In the genomic region with DNA sequence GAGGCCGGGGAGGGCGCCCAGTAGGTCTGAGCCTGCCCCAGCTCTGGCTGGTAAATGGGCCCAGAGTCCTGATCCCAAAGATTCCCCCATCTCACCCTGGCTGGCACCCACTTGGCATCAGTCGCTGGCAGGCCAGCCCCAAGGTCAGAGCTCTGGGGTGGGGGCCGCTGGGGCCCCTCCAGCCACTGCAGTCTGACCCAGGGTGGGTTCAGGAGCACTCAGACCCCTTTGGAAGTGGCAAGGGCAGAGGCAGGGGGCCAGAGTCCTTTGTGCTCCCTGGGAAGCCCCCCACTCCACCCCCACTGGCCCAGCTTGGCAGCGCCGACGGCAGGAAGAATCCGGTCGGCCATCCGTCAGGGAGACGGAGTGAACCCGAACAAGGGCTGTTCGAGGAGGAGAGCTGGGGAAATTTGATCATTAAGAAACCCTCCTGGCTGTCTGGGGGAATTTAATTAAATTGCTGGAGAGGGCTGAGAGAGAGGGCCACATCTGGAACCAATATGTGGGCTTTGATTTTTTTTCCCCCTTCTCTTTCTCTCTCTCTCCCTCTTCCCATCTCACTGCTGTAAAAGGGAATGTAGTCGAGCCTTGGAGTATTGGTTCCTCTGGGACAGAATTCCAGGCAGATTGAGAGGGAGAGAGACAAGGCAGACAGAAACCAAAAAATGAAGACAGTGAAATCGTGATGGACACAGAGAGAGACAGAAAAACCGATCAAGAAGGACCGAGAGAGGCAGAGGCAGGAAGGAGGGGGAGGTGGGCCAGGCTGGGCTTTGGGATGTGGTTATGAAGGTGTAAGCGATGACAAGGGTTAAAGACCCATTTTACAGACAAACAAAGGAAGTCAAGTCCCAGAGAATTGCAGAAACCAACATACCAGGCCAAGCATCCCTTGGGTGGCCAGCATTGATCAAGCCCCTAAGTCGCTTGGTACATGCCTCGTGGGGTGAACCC, we compare ENCODE assay signal across 25 cellular contexts. TPM values are rescaled to one million over a fixed set of nuclear protein-coding genes. Genes with fewer than 3 reads are reported as not detected.
DNase-seq lines count a peak whose midpoint lies in the region; ATAC-seq and TF ChIP-seq lines count a peak whose summit lies in the region.
"Had no signal": no experiment of that assay in that cellular context is flagged by ENCODE, and none has a peak within 500 bp of the region (broad histone marks: within the 10 kb centered on the region; RNA-seq: fewer than 3 reads in every experiment).

No MANE protein-coding gene starts in this region.

- H3K4ac ChIP-seq in IMR-90 (ENCODE audit: low read depth, low read length) = peak overlapping the region; percentile 47; the same call in 1 of the 2 replicates
- H3K4ac ChIP-seq in mesenchymal stem cell (ENCODE audit: low read depth in 1 of 2, low read length in 2 of 2) = peak overlapping the region in 1 of 2 experiments; percentile 11

- no peak overlapping the region; the same call in 1 of the 2 replicates for H4K5ac ChIP-seq in IMR-90 (ENCODE audit: low read depth, low read length)

- H3K4me1 ChIP-seq in IMR-90 (ENCODE audit: control insufficient read depth, insufficient read depth, low read length) (peaks cover 12% of the 10 kb centered on the region; the same call in 1 of the 2 replicates), mesenchymal stem cell (ENCODE audit: control insufficient read depth, insufficient read depth, low read depth, low read length) (peaks cover 23% of the 10 kb centered on the region), tibial artery (peaks cover 0 to 32% (median 19%) of the 10 kb centered on the region in 4 donors)
- H3K4me1 ChIP-seq: uterus had no signal

- in situ Hi-C loops in IMR-90 (cut with MboI; ENCODE audit: low sequenced_read_pairs) = loop anchor here (5.0 kb wide), 1 partner anchor 132 kb away; no protein-coding TSS in a partner anchor

- no peak; the same call in 1 of the 2 replicates for ATAC-seq in IMR-90 (ENCODE audit: low read depth)
- ATAC-seq: body of pancreas had no signal

- H3K36me3 Mint-ChIP-seq in brain = no peaks in the 10 kb centered on the region
- H3K36me3 Mint-ChIP-seq: activated naive CD8-positive, alpha-beta T cell treated with anti-CD3 and anti-CD28 coated beads for 36 hours had no signal

- no peak for TF ChIP-seq POLR2A in IMR-90 (IDR thresholded peaks at IDR 0.05; ENCODE audit: low read depth, low read length)

- H4K91ac ChIP-seq in IMR-90 (ENCODE audit: insufficient read depth, low read depth, low read length) = no peak overlapping the region; the same call in none of the 2 replicates
- no peak overlapping the region for H4K91ac ChIP-seq in mesenchymal stem cell (ENCODE audit: low read length)

- H3K18ac ChIP-seq in IMR-90 (ENCODE audit: low read depth, low read length) (no peak overlapping the region; the same call in 1 of the 2 replicates), mesenchymal stem cell (ENCODE audit: low read depth in 1 of 2, low read length in 2 of 2) (no peak overlapping the region)

- H2BK120ac ChIP-seq in IMR-90 (ENCODE audit: low read depth, low read length) (peak overlapping the region; percentile 46), mesenchymal stem cell (ENCODE audit: low read depth, low read length) (no peak overlapping the region)

- WGBS in IMR-90 (ENCODE audit: extremely low coverage in 2 of 2, insufficient read length in 1 of 2), 2 experiments = 93% methylated on average over 2 of the region's 20 CpGs; no CpG with 5 or more reads in 1 of the 2 experiments
- WGBS in mesenchymal stem cell = 84% methylated on average over 19 of the region's 20 CpGs

- H3K9me3 Mint-ChIP-seq in brain = peaks cover 0 to 17% (median 3%) of the 10 kb centered on the region in 5 experiments
- H3K9me3 Mint-ChIP-seq: activated naive CD8-positive, alpha-beta T cell treated with anti-CD3 and anti-CD28 coated beads for 36 hours; activated T-helper 1 cell treated with anti-CD3 and anti-CD28 coated beads, Interleukin-12 subunit alpha, Interleukin-12 subunit beta, Interleukin-2, Interleukin-4 antibody, amounts not matched to agents 30 ng/mL and 10 ng/mL and 1 ng/mL, durations not matched to agents 14 hours and 24 hours and 36 hours had no signal

- no peak overlapping the region for H2BK12ac ChIP-seq in mesenchymal stem cell (ENCODE audit: low read length in 2 of 2)

- H3K23ac ChIP-seq in IMR-90 (ENCODE audit: low read depth, low read length) (no peak overlapping the region), mesenchymal stem cell (ENCODE audit: low read length in 2 of 2) (no peak overlapping the region)

- H3K9me3 ChIP-seq in IMR-90 (ENCODE audit: control insufficient read depth, insufficient read depth, low read length) = no peaks in the 10 kb centered on the region
- H3K9me3 ChIP-seq in mesenchymal stem cell (ENCODE audit: control insufficient read depth, low read length) = no peaks in the 10 kb centered on the region
- H3K9me3 ChIP-seq in tibial artery = no peaks in the 10 kb centered on the region
- H3K9me3 ChIP-seq: body of pancreas, esophagus squamous epithelium, neutrophil, uterus had no signal

- peak overlapping the region; percentile 58 for H3K14ac ChIP-seq in IMR-90 (replicated peaks; ENCODE audit: low read depth, low read length)
- H3K14ac ChIP-seq in mesenchymal stem cell (ENCODE audit: low read length in 2 of 2) = no peak overlapping the region

- CTCF ChIA-PET in IMR-90 (lab: Yijun Ruan, JAX) = no interaction called here

- H2AK9ac ChIP-seq in IMR-90 (replicated peaks; ENCODE audit: low read depth, low read length, poor library complexity) = no peak overlapping the region

- no peaks in the 10 kb centered on the region for H4K20me1 ChIP-seq in IMR-90 (ENCODE audit: insufficient read depth, low read length)

- H3K79me1 ChIP-seq in IMR-90 (ENCODE audit: low read depth in 1 of 2, low read length in 2 of 2) = peaks cover 0 to 6% of the 10 kb centered on the region in 2 experiments; a peak in 1 of 4 replicates
- no peaks in the 10 kb centered on the region for H3K79me1 ChIP-seq in mesenchymal stem cell (replicated peaks; ENCODE audit: low read length, poor library complexity, severe bottlenecking)

- H4K8ac ChIP-seq in IMR-90 (ENCODE audit: low read depth in 2 of 2, low read length in 2 of 2) (no peak overlapping the region), mesenchymal stem cell (ENCODE audit: low read length) (no peak overlapping the region)

- H2AFZ ChIP-seq in IMR-90 (replicated peaks; ENCODE audit: low read length, poor library complexity) (no peak overlapping the region), mesenchymal stem cell (ENCODE audit: low read depth, low read length) (no peak overlapping the region)

- H2BK5ac ChIP-seq in IMR-90 (ENCODE audit: low read depth, low read length, poor library complexity, severe bottlenecking) (no peak overlapping the region), mesenchymal stem cell (ENCODE audit: low read depth, low read length, poor library complexity, severe bottlenecking) (no peak overlapping the region)

- peaks cover 6% of the 10 kb centered on the region for H3K9me1 ChIP-seq in IMR-90 (ENCODE audit: insufficient read depth, low read length)

- no peak for TF ChIP-seq RAD21 in IMR-90 (IDR thresholded peaks at IDR 0.05; ENCODE audit: low read length)

- no peaks in the 10 kb centered on the region for H3K27me3 Mint-ChIP-seq in brain
- H3K27me3 Mint-ChIP-seq: activated naive CD8-positive, alpha-beta T cell treated with anti-CD3 and anti-CD28 coated beads for 36 hours had no signal

- 0 out of 2 replicates have a peak overlapping the region, but pooled peaks have one; percentile 2 for H2AK5ac ChIP-seq in IMR-90 (ENCODE audit: low read depth, low read length)
- no peak overlapping the region for H2AK5ac ChIP-seq in mesenchymal stem cell (ENCODE audit: low read length, severe bottlenecking)

- peak overlapping the region in 1 of 5 experiments; percentile 64 for H3K4me3 Mint-ChIP-seq in brain
- H3K4me3 Mint-ChIP-seq: activated naive CD8-positive, alpha-beta T cell treated with anti-CD3 and anti-CD28 coated beads for 36 hours; activated T-helper 1 cell treated with anti-CD3 and anti-CD28 coated beads, Interleukin-12 subunit alpha, Interleukin-12 subunit beta, Interleukin-2, Interleukin-4 antibody, amounts not matched to agents 30 ng/mL and 10 ng/mL and 1 ng/mL, durations not matched to agents 14 hours and 24 hours and 36 hours had no signal

- H3K4me3 ChIP-seq in IMR-90 (ENCODE audit: insufficient read depth, low read depth, low read length) = no peak overlapping the region
- H3K4me3 ChIP-seq in mesenchymal stem cell (ENCODE audit: insufficient read depth in 1 of 2, low read depth in 1 of 2, low read length in 2 of 2) = no peak overlapping the region
- H3K4me3 ChIP-seq in tibial artery = no peak overlapping the region
- H3K4me3 ChIP-seq: body of pancreas, esophagus squamous epithelium, uterus had no signal

- peaks cover 24% of the 10 kb centered on the region for H3K4me1 Mint-ChIP-seq in brain
- H3K4me1 Mint-ChIP-seq: activated naive CD8-positive, alpha-beta T cell treated with anti-CD3 and anti-CD28 coated beads for 36 hours had no signal

- intact Hi-C loops in IMR-90 (cut with micrococcal nuclease) = no loop called here
- intact Hi-C loops in tibial artery (cut with DNase I; ENCODE audit: low total_unique reads) = no loop called here

- no peak overlapping the region for H3K27ac ChIP-seq in IMR-90 (ENCODE audit: insufficient read depth, low read length)
- no peak overlapping the region for H3K27ac ChIP-seq in mesenchymal stem cell (ENCODE audit: low read length, poor library complexity, severe bottlenecking)
- peak overlapping the region; percentile 10 to 78 for H3K27ac ChIP-seq in tibial artery
- H3K27ac ChIP-seq: body of pancreas, neutrophil had no signal

- H3K4me2 ChIP-seq in IMR-90 (ENCODE audit: low read depth, low read length) = no peak overlapping the region; the same call in 1 of the 2 replicates
- no peak overlapping the region for H3K4me2 ChIP-seq in mesenchymal stem cell (ENCODE audit: low read length, poor library complexity, severe bottlenecking)

- BruUV-seq in IMR-90 (replicated peaks; lab: Mats Ljungman, UMichigan) = no TSS peak

- POLR2A ChIA-PET in IMR-90 (lab: Charles Lee; ENCODE audit: unreplicated experiment) = no interaction called here

- TF ChIP-seq CTCF in IMR-90 (conservative IDR thresholded peaks at IDR 0.05; ENCODE audit: low read depth, low read length) = no peak
- TF ChIP-seq CTCF in brain (conservative IDR thresholded peaks at IDR 0.05) = no peak
- TF ChIP-seq CTCF in tibial artery (IDR thresholded peaks at IDR 0.05) = no peak

- H3K56ac ChIP-seq in IMR-90 (ENCODE audit: extremely low read depth, insufficient read depth, low read length) = no peak overlapping the region

- H3K9ac ChIP-seq in IMR-90 (ENCODE audit: low read depth, low read length) (no peak overlapping the region), mesenchymal stem cell (ENCODE audit: low read length) (peak overlapping the region; percentile 24)

- DNase-seq in IMR-90 (no peak), mesenchymal stem cell (no peak), tibial artery (no peak), Kasumi-1 (lab: John Stamatoyannopoulos, UW) (no peak), nucleus accumbens (lab: John Stamatoyannopoulos, UW) (no peak), SIG-M5 (lab: John Stamatoyannopoulos, UW) (no peak)
- DNase-seq: activated CD4-positive, alpha-beta T cell treated with anti-CD3 and anti-CD28 coated beads, Interleukin-2, amount 50 U/mL, for 4 hours; activated CD4-positive, CD25-positive, alpha-beta regulatory T cell; activated naive CD8-positive, alpha-beta T cell treated with anti-CD3 and anti-CD28 coated beads for 36 hours; body of pancreas; EL; esophagus squamous epithelium; islet precursor cell; NCI-H1092; NCI-H187; NCI-H748 treated with DMSO at 0.1 percent for 48 hours; uterus had no signal

- H3K36me3 ChIP-seq in IMR-90 (ENCODE audit: control insufficient read depth, insufficient read depth, low read length) (no peaks in the 10 kb centered on the region), mesenchymal stem cell (ENCODE audit: control insufficient read depth in 1 of 2, insufficient read depth in 2 of 2, low read depth in 1 of 2, low read length in 2 of 2) (no peaks in the 10 kb centered on the region), tibial artery (no peaks in the 10 kb centered on the region)
- H3K36me3 ChIP-seq: esophagus squamous epithelium, neutrophil, uterus had no signal

- peak overlapping the region in 3 of 5 experiments; percentile 23 to 97 (median 31) for H3K27ac Mint-ChIP-seq in brain
- H3K27ac Mint-ChIP-seq: activated naive CD8-positive, alpha-beta T cell treated with anti-CD3 and anti-CD28 coated beads for 36 hours; activated T-helper 1 cell treated with anti-CD3 and anti-CD28 coated beads, Interleukin-12 subunit alpha, Interleukin-12 subunit beta, Interleukin-2, Interleukin-4 antibody, amounts not matched to agents 30 ng/mL and 10 ng/mL and 1 ng/mL, durations not matched to agents 14 hours and 24 hours and 36 hours had no signal

- H3K27me3 ChIP-seq in IMR-90 (ENCODE audit: control insufficient read depth, insufficient read depth, low read length) (no peaks in the 10 kb centered on the region), mesenchymal stem cell (ENCODE audit: control insufficient read depth in 1 of 2, insufficient read depth in 1 of 2, low read length in 2 of 2) (peaks cover 0 to 28% of the 10 kb centered on the region in 2 experiments), tibial artery (no peaks in the 10 kb centered on the region)
- H3K27me3 ChIP-seq: body of pancreas, esophagus squamous epithelium, uterus had no signal

- dilution Hi-C loops in IMR-90 (cut with HindIII; ENCODE audit: low sequenced_read_pairs, unreplicated experiment) = no loop called here

- H2BK15ac ChIP-seq in IMR-90 (ENCODE audit: low read depth, low read length) = no peak overlapping the region
- H2BK15ac ChIP-seq in mesenchymal stem cell (ENCODE audit: low read depth, poor library complexity, severe bottlenecking) = no peak overlapping the region

- H2BK20ac ChIP-seq in IMR-90 (ENCODE audit: low read depth, low read length) = peak overlapping the region; percentile 42; the same call in 1 of the 2 replicates

RNA-seq across cellular contexts. Expression of a gene that starts 8.1 kb away (rescaled TPM):
- total RNA-seq in IMR-90 (2012; rRNA removed) = 9.4 and 9.7 TPM in 2 replicates
- polyA plus RNA-seq in IMR-90 (2012; rRNA removed) (28.9 and 31.4 TPM in 2 replicates), brain (ENCODE audit: insufficient read depth, low read depth, low replicate concordance) (29.1 TPM)
- 22.2 and 27.8 TPM in 2 replicates for polyA plus RNA-seq in IMR-90 (2012; cell fraction: cytosol; rRNA removed)
- polyA plus RNA-seq in IMR-90 (2012; cell fraction: nucleus; rRNA removed; ENCODE audit: low replicate concordance) = 42.0 and 79.1 TPM in 2 replicates
- polyA plus RNA-seq in mesenchymal stem cell (2013, experiment 1 of 2) = 11.6 TPM
- 11.6 TPM for polyA plus RNA-seq in mesenchymal stem cell (2013, experiment 2 of 2)

RNA-seq across cellular contexts. Expression of a gene that starts 15.4 kb away (rescaled TPM):
- 12.7 and 13.1 TPM in 2 replicates for total RNA-seq in IMR-90 (2012; rRNA removed)
- polyA plus RNA-seq in IMR-90 (2012; rRNA removed) (35.5 and 45.9 TPM in 2 replicates), brain (ENCODE audit: insufficient read depth, low read depth, low replicate concordance) (0.51 TPM)
- 19.5 and 46.6 TPM in 2 replicates for polyA plus RNA-seq in IMR-90 (2012; cell fraction: cytosol; rRNA removed)
- polyA plus RNA-seq in IMR-90 (2012; cell fraction: nucleus; rRNA removed; ENCODE audit: low replicate concordance) = 10.2 and 29.0 TPM in 2 replicates
- polyA plus RNA-seq in mesenchymal stem cell (2013, experiment 1 of 2) = 19.5 TPM
- 20.1 TPM for polyA plus RNA-seq in mesenchymal stem cell (2013, experiment 2 of 2)
- total RNA-seq: glomerular endothelial cell, pulmonary artery endothelial cell had no signal

RNA-seq across cellular contexts. Expression of a gene that starts 24.0 kb away (rescaled TPM):
- 67.8 and 68.1 TPM in 2 replicates for total RNA-seq in IMR-90 (2012; rRNA removed)
- 88.1 and 108 TPM in 2 replicates for polyA plus RNA-seq in IMR-90 (2012; rRNA removed)
- polyA plus RNA-seq in IMR-90 (2012; cell fraction: cytosol; rRNA removed) = 57.5 and 92.6 TPM in 2 replicates
- polyA plus RNA-seq in IMR-90 (2012; cell fraction: nucleus; rRNA removed; ENCODE audit: low replicate concordance) = 56.2 and 66.4 TPM in 2 replicates
- 118 TPM for polyA plus RNA-seq in brain (ENCODE audit: insufficient read depth, low read depth, low replicate concordance)
- 38.5 TPM for polyA plus RNA-seq in mesenchymal stem cell (2013, experiment 1 of 2)
- 39.6 TPM for polyA plus RNA-seq in mesenchymal stem cell (2013, experiment 2 of 2)

RNA-seq across cellular contexts. Expression of a gene that starts 29.1 kb away (rescaled TPM):
- total RNA-seq in IMR-90 (2012; rRNA removed) = not detected in 2 replicates
- 0.09 and 0.20 TPM in 2 replicates for polyA plus RNA-seq in IMR-90 (2012; rRNA removed)
- 0.06 and 0.19 TPM in 2 replicates for polyA plus RNA-seq in IMR-90 (2012; cell fraction: cytosol; rRNA removed)
- 0.42 and 0.54 TPM in 2 replicates for polyA plus RNA-seq in IMR-90 (2012; cell fraction: nucleus; rRNA removed; ENCODE audit: low replicate concordance)
- 3.5 TPM for polyA plus RNA-seq in brain (ENCODE audit: insufficient read depth, low read depth, low replicate concordance)
- polyA plus RNA-seq in mesenchymal stem cell (2013, experiment 1 of 2) = 0.03 TPM
- 0.04 TPM for polyA plus RNA-seq in mesenchymal stem cell (2013, experiment 2 of 2)
- total RNA-seq: activated naive CD8-positive, alpha-beta T cell treated with anti-CD3 and anti-CD28 coated beads for 36 hours; activated T-helper 1 cell treated with anti-CD3 and anti-CD28 coated beads, Interleukin-12 subunit alpha, Interleukin-12 subunit beta, Interleukin-2, Interleukin-4 antibody, amounts not matched to agents 30 ng/mL and 10 ng/mL and 1 ng/mL, durations not matched to agents 14 hours and 24 hours and 36 hours; body of pancreas; esophagus squamous epithelium; glomerular endothelial cell; H7; lower leg skin; pulmonary artery endothelial cell; subcutaneous adipose tissue had no signal

Comparison
In these comparisons a context has a peak if more than half of its experiments do, and no peak if none do; other contexts are left out.
1. H3K27ac ChIP-seq: peak in tibial artery (2 of 2); none in IMR-90 (single experiment) and mesenchymal stem cell (single experiment).